Comparison of ENCODE assay signal across 14 cellular contexts in the genomic region with DNA sequence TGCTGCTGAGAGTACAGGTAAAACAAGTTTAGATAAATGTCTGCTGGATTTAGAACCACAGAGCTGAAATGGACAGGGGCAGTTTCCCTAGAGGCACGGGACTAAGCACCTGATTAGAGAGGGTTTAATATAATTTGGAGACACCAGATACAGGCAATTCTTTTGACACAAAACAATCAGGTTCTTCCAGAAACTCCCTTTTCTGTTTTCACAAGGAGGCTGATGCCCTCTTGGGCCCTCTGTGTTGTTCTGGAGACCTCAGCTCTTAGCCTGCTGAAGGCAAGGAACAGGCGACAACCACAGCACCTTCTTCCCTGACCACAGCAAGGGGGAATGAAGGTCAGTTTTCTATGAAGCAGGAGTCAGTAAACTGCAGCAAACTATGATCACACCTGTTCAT.
"Had no signal": no experiment of that assay in that cellular context is flagged by ENCODE, and none has a peak within 500 bp of the region (broad histone marks: within the 10 kb centered on the region; RNA-seq: fewer than 3 reads in every experiment).

No MANE protein-coding gene starts in this region.

- H3K4me1 Mint-ChIP-seq: endodermal cell had no signal

- H3K36me3 ChIP-seq: brain microvascular endothelial cell, tibial nerve had no signal

- H3K4me3 Mint-ChIP-seq: activated naive CD4-positive, alpha-beta T cell treated with anti-CD3 and anti-CD28 coated beads, Interleukin-2, amount 10 ng/mL, durations not matched to agents 7 days and 5 days; endodermal cell had no signal

- H3K4me3 ChIP-seq: tibial nerve had no signal

- H3K27ac Mint-ChIP-seq: activated naive CD4-positive, alpha-beta T cell treated with anti-CD3 and anti-CD28 coated beads, Interleukin-2, amount 10 ng/mL, durations not matched to agents 7 days and 5 days; endodermal cell had no signal

- ATAC-seq: SK-N-SH treated with all-trans-retinoic acid at 6 μM for 48 hours had no signal

- H3K9me3 Mint-ChIP-seq: activated naive CD4-positive, alpha-beta T cell treated with anti-CD3 and anti-CD28 coated beads, Interleukin-2, amount 10 ng/mL, durations not matched to agents 7 days and 5 days had no signal

- H3K27me3 ChIP-seq: brain microvascular endothelial cell, tibial nerve had no signal

- H3K9me3 ChIP-seq: tibial nerve had no signal

- H3K27ac ChIP-seq: brain microvascular endothelial cell, tibial nerve had no signal

- DNase-seq: activated CD4-positive, alpha-beta T cell treated with anti-CD3 and anti-CD28 coated beads, Interleukin-2, amount 50 U/mL, for 48 hours; activated CD4-positive, CD25-positive, alpha-beta regulatory T cell; activated naive CD4-positive, alpha-beta T cell treated with anti-CD3 and anti-CD28 coated beads, Interleukin-2, amount 10 ng/mL, durations not matched to agents 7 days and 5 days; brain microvascular endothelial cell; cerebellar nuclear complex; endodermal cell; erythroblast; hypothalamus; kidney glomerular epithelial cell; Right ventricle myocardium superior; stimulated activated CD4-positive, alpha-beta T cell treated with anti-CD3 and anti-CD28 coated beads, Interleukin-15, amount 100 ng/mL, for 24 hours; stimulated activated CD4-positive, alpha-beta T cell treated with anti-CD3 and anti-CD28 coated beads, Interleukin-4, amount 100 ng/mL, for 24 hours had no signal

- H3K36me3 Mint-ChIP-seq: activated naive CD4-positive, alpha-beta T cell treated with anti-CD3 and anti-CD28 coated beads, Interleukin-2, amount 10 ng/mL, durations not matched to agents 7 days and 5 days had no signal
